In the genomic region with DNA sequence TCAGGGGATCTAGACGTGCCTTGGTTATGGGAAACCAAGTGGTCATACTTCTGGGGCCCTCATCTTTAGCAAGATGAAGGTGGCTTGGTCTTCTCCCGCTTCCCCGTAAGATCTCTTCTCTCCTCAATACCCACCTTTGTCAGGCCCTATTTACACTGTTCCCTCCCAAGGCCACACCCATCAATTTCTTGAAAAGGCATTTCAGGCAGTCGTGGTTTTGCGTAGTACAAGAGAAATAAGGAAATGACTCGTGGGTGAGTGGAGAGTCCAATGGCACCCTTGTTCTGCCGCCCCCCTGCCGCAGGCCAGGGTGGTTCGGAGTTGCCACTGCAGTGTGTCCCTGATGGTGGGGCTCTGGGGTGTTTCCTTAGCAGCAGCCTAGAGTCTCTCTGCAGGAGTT, we compare ENCODE assay signal across 2 cellular contexts.
TF ChIP-seq lines count a peak whose summit lies in the region.

No MANE protein-coding gene starts in this region.

TF ChIP-seq in A549, 52 proteins besides CTCF, POLR2A, EP300 and RAD21 (continued from another document):
- peak; percentile 36; the same call in 1 of the 2 replicates for TF ChIP-seq EHF (CRISPR knock-in tag; IDR thresholded peaks at IDR 0.05)

TF ChIP-seq in HCT116, 20 proteins besides CTCF, POLR2A, EP300 and RAD21 (continued from another document):
- TF ChIP-seq ZBTB33 (IDR thresholded peaks at IDR 0.05; ENCODE audit: extremely low read depth, insufficient replicate concordance, low read length), result peak; percentile 46
- peak; percentile 66 for TF ChIP-seq YY1 (IDR thresholded peaks at IDR 0.05; ENCODE audit: extremely low read depth, insufficient replicate concordance, low read depth, low read length)
- no peak for TF ChIP-seq SIN3A (IDR thresholded peaks at IDR 0.05; ENCODE audit: low read depth)
